Comparison of ENCODE assay signal across 8 cellular contexts in genomic region chr3:20185733-20186599, GRCh38. TPM values are rescaled to one million over a fixed set of nuclear protein-coding genes. Genes with fewer than 3 reads are reported as not detected.
A peak's percentile ranks its signal among the peaks of the same experiment; 100 is the strongest.
DNase-seq lines count a peak whose midpoint lies in the region; ATAC-seq and TF ChIP-seq lines count a peak whose summit lies in the region.

SGO1 (minus strand) TSS chr3:20186206; CDS start chr3:20184027, 2,179 bp downstream.

- no peaks in the 10 kb centered on the region for H3K27me3 Mint-ChIP-seq in T-cell

- intact Hi-C loops in left cardiac atrium (cut with DNase I) (loop anchor here in 1 of 2 donors (5.0 to 10.0 kb wide), 2 partner anchors 149 to 241 kb away; partner anchors contain the start of gene RAB5A), posterior vena cava (cut with DNase I) (no loop called here)

- no peak within 1 kb of the TSS for H3K4me3 Mint-ChIP-seq in T-cell

- TF ChIP-seq CTCF in GM13976 (IDR thresholded peaks at IDR 0.05; ENCODE audit: borderline replicate concordance, control extremely low read depth, extremely low read depth, insufficient read depth, missing control alignments), result no peak

- H3K4me1 Mint-ChIP-seq in T-cell, result peaks cover 0 to 7% (median 6%) of the 10 kb centered on the region in 3 donors

- no peaks in the 10 kb centered on the region for H3K36me3 Mint-ChIP-seq in T-cell

- POLR2A ChIA-PET in T-cell (lab: Charles Lee), result interaction anchor here (0.6 to 1.1 kb wide), 11 partner anchors 7 to 1039 kb away, joined by 3 to 8 read pairs (median 3); no protein-coding TSS in a partner anchor

- DNase-seq in GM13976 (ENCODE audit: low spot score) (peak; percentile 96), NCI-H146 (lab: John Stamatoyannopoulos, UW) (peak; percentile 96), T-cell (peak; percentile 99 to 100 (median 100)), amniotic epithelial cell (ENCODE audit: low read depth) (peak; percentile 95), left cardiac atrium (peak; percentile 100), posterior vena cava (ENCODE audit: low spot score) (peak; percentile 100), ureter (ENCODE audit: low spot score) (peak; percentile 99)

- in situ Hi-C loops in GM13976 (cut with MboI; ENCODE audit: low sequenced_read_pairs, unreplicated experiment), result no loop called here

- no peaks in the 10 kb centered on the region for H3K9me3 Mint-ChIP-seq in T-cell

- ATAC-seq in HG02852 (IDR thresholded peaks at IDR 0.05; ENCODE audit: unreplicated experiment), result peak; percentile 93
- ATAC-seq in T-cell (replicated peaks in 1 of 4), result peak; percentile 92 to 97 (median 94)
- ATAC-seq in left cardiac atrium, result peak; percentile 100

- CTCF ChIA-PET in T-cell (lab: Charles Lee), result interaction anchor here (0.6 to 1.0 kb wide), 5 partner anchors 144 to 1035 kb away, joined by 3 to 5 read pairs (median 4); no protein-coding TSS in a partner anchor

- no peak within 1 kb of the TSS for H3K27ac Mint-ChIP-seq in T-cell

RNA-seq across cellular contexts. Expression of gene SGO1, which starts in this region (rescaled TPM):
- 1 to 10 TPM in 1 of 5 donors, under 1 TPM in 4; 0.58 to 1.1 (median 0.70) TPM for total RNA-seq in T-cell
- under 1 TPM in 1 of 2 donors, not detected in 1; 0.80 TPM for total RNA-seq in left cardiac atrium
- under 1 TPM; 0.19 to 0.23 TPM for total RNA-seq in posterior vena cava
- 0.78 TPM for total RNA-seq in ureter

Comparison
In these comparisons a context has a peak if more than half of its experiments do, and no peak if none do; other contexts are left out.
1. Peak in every context shown above with its lines: DNase-seq and ATAC-seq.
2. Peak in DNase-seq and ATAC-seq in left cardiac atrium; RNA of the gene not detected or under 1 TPM.
3. Peak in DNase-seq in posterior vena cava; RNA of the gene not detected or under 1 TPM.
4. Peak in DNase-seq in ureter; RNA of the gene not detected or under 1 TPM.